In the genomic region with DNA sequence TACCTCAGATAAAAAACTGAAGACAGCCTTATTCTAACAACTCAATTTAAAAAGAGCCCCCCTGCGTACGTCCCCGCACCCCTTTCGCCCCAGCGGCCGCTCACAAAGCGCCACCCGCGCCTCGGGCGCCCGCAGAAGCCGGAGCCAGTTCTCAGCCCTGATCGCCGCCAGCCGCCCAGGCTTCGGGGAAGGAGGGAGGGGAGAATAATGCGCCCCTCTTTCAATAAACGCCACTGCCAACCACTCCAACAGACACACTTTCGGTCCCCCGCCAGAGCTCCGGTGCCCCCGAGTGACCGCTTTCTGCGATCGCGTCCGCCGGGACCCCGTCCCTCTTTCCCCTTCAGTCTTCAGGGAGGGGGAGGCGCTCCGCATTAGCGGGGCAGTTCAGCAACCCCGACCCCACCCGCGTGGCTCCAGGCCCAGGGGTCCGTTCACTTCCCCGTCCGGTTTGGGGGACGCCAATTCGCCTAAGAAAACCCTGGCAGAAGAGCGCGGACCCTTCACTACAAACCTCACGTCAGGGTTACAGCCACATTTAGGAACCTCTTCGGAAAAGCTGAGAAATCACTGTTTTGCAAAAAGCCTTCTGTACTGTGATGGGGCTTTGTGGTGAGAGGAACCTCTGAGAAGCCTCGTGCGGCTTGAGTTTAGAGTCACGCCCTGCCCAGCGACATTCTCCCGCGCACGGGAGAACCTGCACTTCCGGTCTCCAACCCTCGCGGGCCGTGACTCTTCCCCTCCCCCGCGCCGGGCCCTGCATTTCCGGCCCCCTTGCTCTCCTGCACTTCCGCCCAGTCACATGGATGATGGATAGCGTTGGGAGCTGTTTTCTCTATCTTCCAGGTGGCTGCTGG, we compare ENCODE assay signal across 1 cellular context.
A peak's percentile ranks its signal among the peaks of the same experiment; 100 is the strongest.
TF ChIP-seq lines count a peak whose summit lies in the region.

No MANE protein-coding gene starts in this region.

TF ChIP-seq in WTC11, 78 proteins besides CTCF, POLR2A, EP300 and RAD21 (continued from another document and continues in another):
- TF ChIP-seq SOX15 (CRISPR knock-in tag; IDR thresholded peaks at IDR 0.05) (no peak), FOXK1 (CRISPR knock-in tag; IDR thresholded peaks at IDR 0.05) (0 out of 2 replicates have a peak, but pooled peaks have one; percentile 57), FOXJ3 (CRISPR knock-in tag; IDR thresholded peaks at IDR 0.05; ENCODE audit: borderline replicate concordance) (no peak), ZNF396 (CRISPR knock-in tag; IDR thresholded peaks at IDR 0.05; ENCODE audit: borderline replicate concordance) (no peak), CBFB (CRISPR knock-in tag; IDR thresholded peaks at IDR 0.05; ENCODE audit: low read depth) (no peak), HMGXB4 (CRISPR knock-in tag; IDR thresholded peaks at IDR 0.05) (no peak), JAZF1 (CRISPR knock-in tag; IDR thresholded peaks at IDR 0.05) (no peak), HMGA2 (CRISPR knock-in tag; IDR thresholded peaks at IDR 0.05) (no peak), IRF1 (CRISPR knock-in tag; IDR thresholded peaks at IDR 0.05) (no peak; the same call in 1 of the 2 replicates), ATF1 (CRISPR knock-in tag; IDR thresholded peaks at IDR 0.05) (no peak), TP53 (CRISPR knock-in tag; IDR thresholded peaks at IDR 0.05) (0 out of 2 replicates have a peak, but pooled peaks have one; percentile 43), AFF4 (CRISPR knock-in tag; IDR thresholded peaks at IDR 0.05; ENCODE audit: borderline replicate concordance) (no peak), SMAD4 (CRISPR knock-in tag; IDR thresholded peaks at IDR 0.05) (peak; percentile 79), PRRX2 (CRISPR knock-in tag; IDR thresholded peaks at IDR 0.05) (no peak), ZNF423 (CRISPR knock-in tag; IDR thresholded peaks at IDR 0.05) (no peak), CREM (CRISPR knock-in tag; IDR thresholded peaks at IDR 0.05) (0 out of 2 replicates have a peak, but pooled peaks have one; percentile 46), ATF3 (CRISPR knock-in tag; conservative IDR thresholded peaks at IDR 0.05) (no peak), ZNF425 (CRISPR knock-in tag; conservative IDR thresholded peaks at IDR 0.05) (no peak), KAT7 (CRISPR knock-in tag; IDR thresholded peaks at IDR 0.05; ENCODE audit: borderline replicate concordance) (no peak), TCF7 (CRISPR knock-in tag; IDR thresholded peaks at IDR 0.05; ENCODE audit: low read depth) (no peak), PREB (CRISPR knock-in tag; IDR thresholded peaks at IDR 0.05; ENCODE audit: borderline replicate concordance) (no peak), MYBL2 (CRISPR knock-in tag; IDR thresholded peaks at IDR 0.05) (peak; percentile 89), NR3C1 (CRISPR knock-in tag; conservative IDR thresholded peaks at IDR 0.05; ENCODE audit: low read depth) (no peak), NFYB (CRISPR knock-in tag; conservative IDR thresholded peaks at IDR 0.05; ENCODE audit: low read depth) (no peak; the same call in 1 of the 2 replicates)
- TF ChIP-seq, protein P1, sequence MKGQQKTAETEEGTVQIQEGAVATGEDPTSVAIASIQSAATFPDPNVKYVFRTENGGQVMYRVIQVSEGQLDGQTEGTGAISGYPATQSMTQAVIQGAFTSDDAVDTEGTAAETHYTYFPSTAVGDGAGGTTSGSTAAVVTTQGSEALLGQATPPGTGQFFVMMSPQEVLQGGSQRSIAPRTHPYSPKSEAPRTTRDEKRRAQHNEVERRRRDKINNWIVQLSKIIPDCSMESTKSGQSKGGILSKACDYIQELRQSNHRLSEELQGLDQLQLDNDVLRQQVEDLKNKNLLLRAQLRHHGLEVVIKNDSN (CRISPR knock-in tag; IDR thresholded peaks at IDR 0.05), result peak; percentile 52; the same call in 1 of the 2 replicates
- TF ChIP-seq, protein P2, sequence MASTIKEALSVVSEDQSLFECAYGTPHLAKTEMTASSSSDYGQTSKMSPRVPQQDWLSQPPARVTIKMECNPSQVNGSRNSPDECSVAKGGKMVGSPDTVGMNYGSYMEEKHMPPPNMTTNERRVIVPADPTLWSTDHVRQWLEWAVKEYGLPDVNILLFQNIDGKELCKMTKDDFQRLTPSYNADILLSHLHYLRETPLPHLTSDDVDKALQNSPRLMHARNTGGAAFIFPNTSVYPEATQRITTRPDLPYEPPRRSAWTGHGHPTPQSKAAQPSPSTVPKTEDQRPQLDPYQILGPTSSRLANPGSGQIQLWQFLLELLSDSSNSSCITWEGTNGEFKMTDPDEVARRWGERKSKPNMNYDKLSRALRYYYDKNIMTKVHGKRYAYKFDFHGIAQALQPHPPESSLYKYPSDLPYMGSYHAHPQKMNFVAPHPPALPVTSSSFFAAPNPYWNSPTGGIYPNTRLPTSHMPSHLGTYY (CRISPR knock-in tag; IDR thresholded peaks at IDR 0.05), result no peak
- TF ChIP-seq, protein P3, sequence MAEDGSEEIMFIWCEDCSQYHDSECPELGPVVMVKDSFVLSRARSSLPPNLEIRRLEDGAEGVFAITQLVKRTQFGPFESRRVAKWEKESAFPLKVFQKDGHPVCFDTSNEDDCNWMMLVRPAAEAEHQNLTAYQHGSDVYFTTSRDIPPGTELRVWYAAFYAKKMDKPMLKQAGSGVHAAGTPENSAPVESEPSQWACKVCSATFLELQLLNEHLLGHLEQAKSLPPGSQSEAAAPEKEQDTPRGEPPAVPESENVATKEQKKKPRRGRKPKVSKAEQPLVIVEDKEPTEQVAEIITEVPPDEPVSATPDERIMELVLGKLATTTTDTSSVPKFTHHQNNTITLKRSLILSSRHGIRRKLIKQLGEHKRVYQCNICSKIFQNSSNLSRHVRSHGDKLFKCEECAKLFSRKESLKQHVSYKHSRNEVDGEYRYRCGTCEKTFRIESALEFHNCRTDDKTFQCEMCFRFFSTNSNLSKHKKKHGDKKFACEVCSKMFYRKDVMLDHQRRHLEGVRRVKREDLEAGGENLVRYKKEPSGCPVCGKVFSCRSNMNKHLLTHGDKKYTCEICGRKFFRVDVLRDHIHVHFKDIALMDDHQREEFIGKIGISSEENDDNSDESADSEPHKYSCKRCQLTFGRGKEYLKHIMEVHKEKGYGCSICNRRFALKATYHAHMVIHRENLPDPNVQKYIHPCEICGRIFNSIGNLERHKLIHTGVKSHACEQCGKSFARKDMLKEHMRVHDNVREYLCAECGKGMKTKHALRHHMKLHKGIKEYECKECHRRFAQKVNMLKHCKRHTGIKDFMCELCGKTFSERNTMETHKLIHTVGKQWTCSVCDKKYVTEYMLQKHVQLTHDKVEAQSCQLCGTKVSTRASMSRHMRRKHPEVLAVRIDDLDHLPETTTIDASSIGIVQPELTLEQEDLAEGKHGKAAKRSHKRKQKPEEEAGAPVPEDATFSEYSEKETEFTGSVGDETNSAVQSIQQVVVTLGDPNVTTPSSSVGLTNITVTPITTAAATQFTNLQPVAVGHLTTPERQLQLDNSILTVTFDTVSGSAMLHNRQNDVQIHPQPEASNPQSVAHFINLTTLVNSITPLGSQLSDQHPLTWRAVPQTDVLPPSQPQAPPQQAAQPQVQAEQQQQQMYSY (CRISPR knock-in tag; IDR thresholded peaks at IDR 0.05), result peak; percentile 8; the same call in 1 of the 2 replicates
- TF ChIP-seq, protein P4, sequence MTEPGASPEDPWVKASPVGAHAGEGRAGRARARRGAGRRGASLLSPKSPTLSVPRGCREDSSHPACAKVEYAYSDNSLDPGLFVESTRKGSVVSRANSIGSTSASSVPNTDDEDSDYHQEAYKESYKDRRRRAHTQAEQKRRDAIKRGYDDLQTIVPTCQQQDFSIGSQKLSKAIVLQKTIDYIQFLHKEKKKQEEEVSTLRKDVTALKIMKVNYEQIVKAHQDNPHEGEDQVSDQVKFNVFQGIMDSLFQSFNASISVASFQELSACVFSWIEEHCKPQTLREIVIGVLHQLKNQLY (CRISPR knock-in tag; IDR thresholded peaks at IDR 0.05), result no peak
- TF ChIP-seq, protein P5, sequence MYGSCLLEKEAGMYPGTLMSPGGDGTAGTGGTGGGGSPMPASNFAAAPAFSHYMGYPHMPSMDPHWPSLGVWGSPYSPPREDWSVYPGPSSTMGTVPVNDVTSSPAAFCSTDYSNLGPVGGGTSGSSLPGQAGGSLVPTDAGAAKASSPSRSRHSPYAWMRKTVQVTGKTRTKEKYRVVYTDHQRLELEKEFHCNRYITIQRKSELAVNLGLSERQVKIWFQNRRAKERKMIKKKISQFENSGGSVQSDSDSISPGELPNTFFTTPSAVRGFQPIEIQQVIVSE (CRISPR knock-in tag; IDR thresholded peaks at IDR 0.05; ENCODE audit: borderline replicate concordance), result no peak
- TF ChIP-seq, protein P6, sequence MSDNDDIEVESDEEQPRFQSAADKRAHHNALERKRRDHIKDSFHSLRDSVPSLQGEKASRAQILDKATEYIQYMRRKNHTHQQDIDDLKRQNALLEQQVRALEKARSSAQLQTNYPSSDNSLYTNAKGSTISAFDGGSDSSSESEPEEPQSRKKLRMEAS (CRISPR knock-in tag; IDR thresholded peaks at IDR 0.05), result peak; percentile 94
- TF ChIP-seq, protein P7, sequence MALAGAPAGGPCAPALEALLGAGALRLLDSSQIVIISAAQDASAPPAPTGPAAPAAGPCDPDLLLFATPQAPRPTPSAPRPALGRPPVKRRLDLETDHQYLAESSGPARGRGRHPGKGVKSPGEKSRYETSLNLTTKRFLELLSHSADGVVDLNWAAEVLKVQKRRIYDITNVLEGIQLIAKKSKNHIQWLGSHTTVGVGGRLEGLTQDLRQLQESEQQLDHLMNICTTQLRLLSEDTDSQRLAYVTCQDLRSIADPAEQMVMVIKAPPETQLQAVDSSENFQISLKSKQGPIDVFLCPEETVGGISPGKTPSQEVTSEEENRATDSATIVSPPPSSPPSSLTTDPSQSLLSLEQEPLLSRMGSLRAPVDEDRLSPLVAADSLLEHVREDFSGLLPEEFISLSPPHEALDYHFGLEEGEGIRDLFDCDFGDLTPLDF (CRISPR knock-in tag; IDR thresholded peaks at IDR 0.05), result peak; percentile 49; the same call in 1 of the 2 replicates
